ENCODE assay signal across 1 cellular context in the genomic region with DNA sequence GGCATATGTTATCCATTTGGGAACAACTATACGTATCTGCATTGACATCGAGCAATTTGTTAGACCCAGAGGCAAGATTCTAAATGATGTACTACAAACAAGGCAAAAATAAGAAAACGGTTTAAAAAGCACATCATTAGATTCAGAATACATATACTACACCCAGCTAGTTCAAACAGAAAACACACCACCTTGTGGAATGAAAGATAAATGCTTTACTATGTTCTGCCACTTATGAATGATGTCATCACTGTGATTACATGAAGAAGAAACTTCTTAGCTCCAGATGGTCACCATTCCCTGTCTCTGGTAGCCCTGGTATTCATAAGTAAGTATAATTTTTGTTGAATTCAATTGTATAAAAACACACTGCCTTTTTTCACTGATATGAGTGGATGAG.
TF ChIP-seq lines count a peak whose summit lies in the region.

No MANE protein-coding gene starts in this region.

TF ChIP-seq in GM23338, 12 proteins besides CTCF, POLR2A, EP300 and RAD21 (continued from another document):
- TF ChIP-seq ZNF462 (CRISPR knock-in tag; IDR thresholded peaks at IDR 0.05) = no peak
- TF ChIP-seq JUNB (IDR thresholded peaks at IDR 0.05; ENCODE audit: unreplicated experiment) = no peak
- no peak for TF ChIP-seq NANOG (IDR thresholded peaks at IDR 0.05; ENCODE audit: borderline replicate concordance)
- no peak for TF ChIP-seq POLR2AphosphoS5 (IDR thresholded peaks at IDR 0.05; ENCODE audit: low read depth)
- TF ChIP-seq STAT1 (IDR thresholded peaks at IDR 0.05; ENCODE audit: unreplicated experiment) = no peak
- TF ChIP-seq CREB1 (CRISPR knock-in tag; IDR thresholded peaks at IDR 0.05; ENCODE audit: low read depth) = no peak
- no peak for TF ChIP-seq EZH2 (IDR thresholded peaks at IDR 0.05; ENCODE audit: low read depth, unreplicated experiment)
- TF ChIP-seq, protein P1, sequence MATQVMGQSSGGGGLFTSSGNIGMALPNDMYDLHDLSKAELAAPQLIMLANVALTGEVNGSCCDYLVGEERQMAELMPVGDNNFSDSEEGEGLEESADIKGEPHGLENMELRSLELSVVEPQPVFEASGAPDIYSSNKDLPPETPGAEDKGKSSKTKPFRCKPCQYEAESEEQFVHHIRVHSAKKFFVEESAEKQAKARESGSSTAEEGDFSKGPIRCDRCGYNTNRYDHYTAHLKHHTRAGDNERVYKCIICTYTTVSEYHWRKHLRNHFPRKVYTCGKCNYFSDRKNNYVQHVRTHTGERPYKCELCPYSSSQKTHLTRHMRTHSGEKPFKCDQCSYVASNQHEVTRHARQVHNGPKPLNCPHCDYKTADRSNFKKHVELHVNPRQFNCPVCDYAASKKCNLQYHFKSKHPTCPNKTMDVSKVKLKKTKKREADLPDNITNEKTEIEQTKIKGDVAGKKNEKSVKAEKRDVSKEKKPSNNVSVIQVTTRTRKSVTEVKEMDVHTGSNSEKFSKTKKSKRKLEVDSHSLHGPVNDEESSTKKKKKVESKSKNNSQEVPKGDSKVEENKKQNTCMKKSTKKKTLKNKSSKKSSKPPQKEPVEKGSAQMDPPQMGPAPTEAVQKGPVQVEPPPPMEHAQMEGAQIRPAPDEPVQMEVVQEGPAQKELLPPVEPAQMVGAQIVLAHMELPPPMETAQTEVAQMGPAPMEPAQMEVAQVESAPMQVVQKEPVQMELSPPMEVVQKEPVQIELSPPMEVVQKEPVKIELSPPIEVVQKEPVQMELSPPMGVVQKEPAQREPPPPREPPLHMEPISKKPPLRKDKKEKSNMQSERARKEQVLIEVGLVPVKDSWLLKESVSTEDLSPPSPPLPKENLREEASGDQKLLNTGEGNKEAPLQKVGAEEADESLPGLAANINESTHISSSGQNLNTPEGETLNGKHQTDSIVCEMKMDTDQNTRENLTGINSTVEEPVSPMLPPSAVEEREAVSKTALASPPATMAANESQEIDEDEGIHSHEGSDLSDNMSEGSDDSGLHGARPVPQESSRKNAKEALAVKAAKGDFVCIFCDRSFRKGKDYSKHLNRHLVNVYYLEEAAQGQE (IDR thresholded peaks at IDR 0.05; ENCODE audit: unreplicated experiment) = no peak
